28 cellular contexts compared by ENCODE assay signal in genomic region chr6:163779727-163780284, GRCh38.
"Had no signal": no experiment of that assay in that cellular context is flagged by ENCODE, and none has a peak within 500 bp of the region (broad histone marks: within the 10 kb centered on the region; RNA-seq: fewer than 3 reads in every experiment).

No MANE protein-coding gene starts in this region.

- H3K27ac Mint-ChIP-seq: mesothelial cell of epicardium; natural killer cell; stimulated activated memory B cell treated with anti-CD40 and anti-IgM and Interleukin-4, amounts not matched to agents 10 μg/mL and 1 μg/mL and 100 μg/mL, for 72 hours; stimulated activated naive CD8-positive, alpha-beta T cell treated with anti-CD3 and anti-CD28 coated beads, Interleukin-15, amount 100 ng/mL, for 72 hours had no signal

- H3K27ac ChIP-seq: hepatocyte, left lung, parathyroid adenoma, right lobe of liver, testis, thyroid gland, transverse colon, upper lobe of right lung had no signal

- H3K4me1 ChIP-seq: left lung, parathyroid adenoma, right lobe of liver, testis, thyroid gland, transverse colon, upper lobe of right lung had no signal

- DNase-seq: heart right ventricle; kidney; left colon; left lung; mesendoderm; naive B cell; natural killer cell; nucleus accumbens; psoas muscle; right lobe of liver; stimulated activated CD4-positive, alpha-beta T cell treated with anti-CD3 and anti-CD28 coated beads, Interleukin-1b, Interleukin-23, amount 100 ng/mL, for 48 hours; stimulated activated CD4-positive, alpha-beta T cell treated with anti-CD3 and anti-CD28 coated beads, Interleukin-2, amount 100 ng/mL, for 48 hours; stimulated activated CD4-positive, alpha-beta T cell treated with anti-CD3 and anti-CD28 coated beads, Interleukin-4, amount 100 ng/mL, for 4 hours; stimulated activated CD8-positive, alpha-beta memory T cell treated with anti-CD3 and anti-CD28 coated beads, Interleukin-4, amount 100 ng/mL, for 48 hours; stimulated activated naive CD4-positive, alpha-beta T cell treated with Interleukin-2 at 50 U/mL for 16 hours; stimulated activated naive CD8-positive, alpha-beta T cell treated with anti-CD3 and anti-CD28 coated beads, Interleukin-15, amount 100 ng/mL, for 72 hours; substantia nigra; testis; thyroid gland; transverse colon; upper lobe of right lung had no signal

- H3K4me3 Mint-ChIP-seq: mesothelial cell of epicardium; naive B cell; natural killer cell; stimulated activated memory B cell treated with anti-CD40 and anti-IgM and Interleukin-4, amounts not matched to agents 10 μg/mL and 1 μg/mL and 100 μg/mL, for 72 hours; stimulated activated naive CD8-positive, alpha-beta T cell treated with anti-CD3 and anti-CD28 coated beads, Interleukin-15, amount 100 ng/mL, for 72 hours had no signal

- H3K4me2 ChIP-seq: hepatocyte, smooth muscle cell had no signal

- H3K4me3 ChIP-seq: heart right ventricle, hepatocyte, left lung, lung, psoas muscle, right lobe of liver, smooth muscle cell, testis, thyroid gland, transverse colon, upper lobe of right lung had no signal

- H3K9ac ChIP-seq: parathyroid adenoma had no signal

- H3K9me3 ChIP-seq: heart right ventricle, left lung, psoas muscle, right lobe of liver, testis, thyroid gland, transverse colon, upper lobe of right lung had no signal

- H3K27me3 ChIP-seq: heart right ventricle, hepatocyte, left lung, right lobe of liver, testis, thyroid gland, transverse colon, upper lobe of right lung had no signal

- H2AFZ ChIP-seq: hepatocyte, parathyroid adenoma had no signal

- FAIRE-seq: kidney, urothelium cell line had no signal

- H3K9me3 Mint-ChIP-seq: natural killer cell; stimulated activated memory B cell treated with anti-CD40 and anti-IgM and Interleukin-4, amounts not matched to agents 10 μg/mL and 1 μg/mL and 100 μg/mL, for 72 hours had no signal

- H3K27me3 Mint-ChIP-seq: stimulated activated memory B cell treated with anti-CD40 and anti-IgM and Interleukin-4, amounts not matched to agents 10 μg/mL and 1 μg/mL and 100 μg/mL, for 72 hours had no signal

- ATAC-seq: heart right ventricle; left colon; left lung; natural killer cell; psoas muscle; right lobe of liver; stimulated activated memory B cell treated with anti-CD40 and anti-IgM and Interleukin-4, amounts not matched to agents 10 μg/mL and 1 μg/mL and 100 μg/mL, for 72 hours; stimulated activated naive CD8-positive, alpha-beta T cell treated with anti-CD3 and anti-CD28 coated beads, Interleukin-15, amount 100 ng/mL, for 72 hours; upper lobe of right lung had no signal

- H3K36me3 Mint-ChIP-seq: mesothelial cell of epicardium; naive B cell; natural killer cell; stimulated activated memory B cell treated with anti-CD40 and anti-IgM and Interleukin-4, amounts not matched to agents 10 μg/mL and 1 μg/mL and 100 μg/mL, for 72 hours had no signal

- H3K36me3 ChIP-seq: heart right ventricle, left lung, right lobe of liver, thyroid gland, transverse colon, upper lobe of right lung had no signal
